1 cellular context compared by ENCODE assay signal in genomic region chr1:67684526-67685066, GRCh38.
TF ChIP-seq lines count a peak whose summit lies in the region.

No MANE protein-coding gene starts in this region.

TF ChIP-seq in HEK293, 187 proteins besides CTCF, POLR2A, EP300 and RAD21 (continued from another document and continues in another):
- TF ChIP-seq ZNF398 (tag by site-specific recombination; IDR thresholded peaks at IDR 0.05): no peak
- no peak for TF ChIP-seq ZNF777 (tag by site-specific recombination; IDR thresholded peaks at IDR 0.05; ENCODE audit: borderline replicate concordance)
- no peak for TF ChIP-seq ZNF169 (tag by site-specific recombination; IDR thresholded peaks at IDR 0.05)
- no peak for TF ChIP-seq ZNF768 (tag by site-specific recombination; IDR thresholded peaks at IDR 0.05)
- TF ChIP-seq ZSCAN4 (tag by site-specific recombination; IDR thresholded peaks at IDR 0.05): no peak
- peak; percentile 77 for TF ChIP-seq SP7 (tag by site-specific recombination; IDR thresholded peaks at IDR 0.05)
- no peak for TF ChIP-seq ZBTB49 (tag by site-specific recombination; IDR thresholded peaks at IDR 0.05; ENCODE audit: low read depth)
- TF ChIP-seq TRIM28 (IDR thresholded peaks at IDR 0.05; ENCODE audit: borderline replicate concordance, low read length): no peak
- TF ChIP-seq ZNF155 (tag by site-specific recombination; IDR thresholded peaks at IDR 0.05): no peak
- TF ChIP-seq ZNF335 (tag by site-specific recombination; conservative IDR thresholded peaks at IDR 0.05): peak; percentile 55
- TF ChIP-seq ZBTB48 (tag by site-specific recombination; IDR thresholded peaks at IDR 0.05): no peak
- no peak for TF ChIP-seq ZNF692 (tag by site-specific recombination; IDR thresholded peaks at IDR 0.05)
- TF ChIP-seq ZNF610 (tag by site-specific recombination; IDR thresholded peaks at IDR 0.05; ENCODE audit: borderline replicate concordance): no peak
- TF ChIP-seq ZNF521 (tag by site-specific recombination; IDR thresholded peaks at IDR 0.05): no peak
- no peak for TF ChIP-seq ZNF658 (tag by site-specific recombination; IDR thresholded peaks at IDR 0.05)
- no peak for TF ChIP-seq ATF2 (tag by site-specific recombination; IDR thresholded peaks at IDR 0.05; ENCODE audit: low read depth)
- no peak for TF ChIP-seq ZBTB7A (tag by site-specific recombination; IDR thresholded peaks at IDR 0.05; ENCODE audit: low read depth)
- no peak for TF ChIP-seq ZNF2 (tag by site-specific recombination; IDR thresholded peaks at IDR 0.05)
- no peak for TF ChIP-seq ZNF623 (tag by site-specific recombination; IDR thresholded peaks at IDR 0.05)
- TF ChIP-seq ZNF473 (tag by site-specific recombination; IDR thresholded peaks at IDR 0.05): no peak
- no peak for TF ChIP-seq ZNF549 (tag by site-specific recombination; IDR thresholded peaks at IDR 0.05)
- TF ChIP-seq ZNF214 (tag by site-specific recombination; IDR thresholded peaks at IDR 0.05; ENCODE audit: borderline replicate concordance): no peak
- TF ChIP-seq ZBTB6 (tag by site-specific recombination; IDR thresholded peaks at IDR 0.05): 0 out of 2 replicates have a peak, but pooled peaks have one; percentile 21
- no peak for TF ChIP-seq ZSCAN18 (tag by site-specific recombination; IDR thresholded peaks at IDR 0.05)
- no peak for TF ChIP-seq ZSCAN30 (tag by site-specific recombination; IDR thresholded peaks at IDR 0.05)
- no peak for TF ChIP-seq ZNF558 (tag by site-specific recombination; IDR thresholded peaks at IDR 0.05)
- no peak for TF ChIP-seq KLF17 (tag by site-specific recombination; IDR thresholded peaks at IDR 0.05)
- no peak for TF ChIP-seq ZNF530 (tag by site-specific recombination; IDR thresholded peaks at IDR 0.05; ENCODE audit: low read depth)
- TF ChIP-seq ZNF621 (tag by site-specific recombination; IDR thresholded peaks at IDR 0.05): no peak
- TF ChIP-seq ZNF416 (tag by site-specific recombination; IDR thresholded peaks at IDR 0.05): no peak
- no peak for TF ChIP-seq ZNF660 (tag by site-specific recombination; IDR thresholded peaks at IDR 0.05)
- TF ChIP-seq ZNF18 (tag by site-specific recombination; IDR thresholded peaks at IDR 0.05): no peak
- no peak for TF ChIP-seq ZBTB17 (tag by site-specific recombination; IDR thresholded peaks at IDR 0.05)
- TF ChIP-seq ZNF707 (tag by site-specific recombination; IDR thresholded peaks at IDR 0.05): no peak
- no peak for TF ChIP-seq ZNF16 (tag by site-specific recombination; IDR thresholded peaks at IDR 0.05; ENCODE audit: low read depth)
- TF ChIP-seq PATZ1 (tag by site-specific recombination; IDR thresholded peaks at IDR 0.05): peak; percentile 86; the same call in 1 of the 2 replicates
- no peak for TF ChIP-seq ZNF23 (tag by site-specific recombination; IDR thresholded peaks at IDR 0.05; ENCODE audit: borderline replicate concordance)
- TF ChIP-seq ZNF645 (tag by site-specific recombination; IDR thresholded peaks at IDR 0.05): no peak
- no peak for TF ChIP-seq ZNF626 (tag by site-specific recombination; IDR thresholded peaks at IDR 0.05)
- TF ChIP-seq BCL6B (tag by site-specific recombination; IDR thresholded peaks at IDR 0.05): peak; percentile 37; the same call in 1 of the 2 replicates
- no peak for TF ChIP-seq ZNF350 (tag by site-specific recombination; IDR thresholded peaks at IDR 0.05)
- TF ChIP-seq SCRT1 (tag by site-specific recombination; IDR thresholded peaks at IDR 0.05; ENCODE audit: borderline replicate concordance): no peak
